Comparison of ENCODE assay signal across 1 cellular context in the genomic region with DNA sequence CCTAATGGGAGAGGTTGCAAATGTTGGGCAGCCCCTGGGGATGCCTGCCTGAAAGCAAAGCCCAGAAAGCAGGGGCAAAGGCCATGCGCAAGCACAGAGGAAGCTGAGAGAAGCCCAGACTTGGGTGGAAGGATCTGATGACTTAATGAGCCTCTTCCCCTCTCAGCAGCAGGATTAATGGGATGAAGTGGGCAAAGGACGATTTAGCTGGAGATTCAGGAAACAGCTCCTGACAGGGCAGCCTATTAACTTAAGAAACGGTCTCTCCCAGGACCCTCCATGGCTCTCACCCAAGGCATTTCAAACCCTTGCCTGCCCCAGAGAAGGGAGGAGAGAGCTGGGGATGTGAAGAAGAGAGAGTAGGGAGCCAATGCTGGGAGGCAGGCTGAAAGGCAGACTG.
TF ChIP-seq lines count a peak whose summit lies in the region.

No MANE protein-coding gene starts in this region.

TF ChIP-seq in SK-N-SH treated with all-trans-retinoic acid at 6 μM for 48 hours, 23 proteins besides CTCF, POLR2A, EP300 and RAD21:
- TF ChIP-seq TSHZ2 (CRISPR knock-in tag; IDR thresholded peaks at IDR 0.05) = no peak
TF ChIP-seq in SK-N-SH treated with all-trans-retinoic acid at 6 μM for 48 hours: peak in this region for 0.
